Comparison of ENCODE assay signal across 9 cellular contexts in genomic region chr11:76918941-76919386, GRCh38. TPM values are rescaled to one million over a fixed set of nuclear protein-coding genes. Genes with fewer than 3 reads are reported as not detected.
A peak's percentile ranks its signal among the peaks of the same experiment; 100 is the strongest.
DNase-seq lines count a peak whose midpoint lies in the region; ATAC-seq, FAIRE-seq and TF ChIP-seq lines count a peak whose summit lies in the region.
"Had no signal": no experiment of that assay in that cellular context is flagged by ENCODE, and none has a peak within 500 bp of the region (broad histone marks: within the 10 kb centered on the region; RNA-seq: fewer than 3 reads in every experiment).

No MANE protein-coding gene starts in this region.

- intact Hi-C loops in CD4-positive, alpha-beta memory T cell (cut with micrococcal nuclease), result loop anchor here (1.0 kb wide), 1 partner anchor 112 kb away; no protein-coding TSS in a partner anchor
- intact Hi-C loops in K562 (cut with micrococcal nuclease), result loop anchor here (1.0 to 2.0 kb wide), 5 partner anchors 58 to 185 kb away; partner anchors contain the start of gene ACER3

- no peak overlapping the region for H3K4me3 ChIP-seq in CD4-positive, alpha-beta memory T cell (ENCODE audit: low read length in 2 of 2)
- no peak overlapping the region for H3K4me3 ChIP-seq in K562

- H3K36me3 ChIP-seq in CD4-positive, alpha-beta memory T cell (ENCODE audit: insufficient read depth, low read length), result no peaks in the 10 kb centered on the region
- H3K36me3 ChIP-seq in K562 (ENCODE audit: control insufficient read depth, insufficient read depth, low read length), result no peaks in the 10 kb centered on the region

- TF ChIP-seq CTCF in HFFc6 (IDR thresholded peaks at IDR 0.05) (peak; percentile 77), K562 (IDR thresholded peaks at IDR 0.05 in 2 of 3, conservative IDR thresholded peaks at IDR 0.05 in 1 of 3; ENCODE audit: insufficient read depth in 2 of 3, low read depth in 1 of 3, low read length in 3 of 3) (peak; percentile 72 to 83 (median 76))

- DNase-seq in CD4-positive, alpha-beta memory T cell, result peak in 4 of 5 donors; percentile 2 to 15 (median 12)
- DNase-seq in HFFc6, result peak; percentile 51
- DNase-seq in NCI-H69 (lab: John Stamatoyannopoulos, UW), result peak; percentile 84
- DNase-seq in K562 (ENCODE audit: extremely low read depth in 1 of 4, low spot score in 3 of 4), result peak; percentile 21 to 78 (median 40)
- peak in 2 of 3 donors; percentile 2 to 3 for DNase-seq in immature natural killer cell
- DNase-seq in stimulated activated effector memory CD8-positive, alpha-beta T cell treated with anti-CD3 and anti-CD28 coated beads, Interleukin-12 subunit alpha, Interleukin-12 subunit beta, amount 100 ng/mL, for 72 hours (ENCODE audit: low spot score in 2 of 2), result no peak
- no peak for DNase-seq in activated T-cell treated with anti-CD3 and anti-CD28 coated beads, Interleukin-2, amount 50 U/mL, for 72 hours

- TF ChIP-seq RAD21 in K562 (CRISPR knock-in tag; conservative IDR thresholded peaks at IDR 0.05 in 1 of 2, IDR thresholded peaks at IDR 0.05 in 1 of 2), result peak; percentile 77 to 88

- H3K9me3 Mint-ChIP-seq in CD4-positive, alpha-beta memory T cell, result peaks cover 0 to 3% (median 0%) of the 10 kb centered on the region in 8 donors
- H3K9me3 Mint-ChIP-seq in HFFc6 (no peaks in the 10 kb centered on the region), immature natural killer cell (no peaks in the 10 kb centered on the region)
- H3K9me3 Mint-ChIP-seq in stimulated activated effector memory CD8-positive, alpha-beta T cell treated with anti-CD3 and anti-CD28 coated beads, Interleukin-12 subunit alpha, Interleukin-12 subunit beta, amount 100 ng/mL, for 72 hours, result no peaks in the 10 kb centered on the region
- no peaks in the 10 kb centered on the region for H3K9me3 Mint-ChIP-seq in activated T-cell treated with anti-CD3 and anti-CD28 coated beads, Interleukin-2, amount 50 U/mL, for 72 hours
- H3K9me3 Mint-ChIP-seq: naive thymus-derived CD8-positive, alpha-beta T cell had no signal

- H3K79me2 ChIP-seq in K562 (ENCODE audit: control insufficient read depth, insufficient read depth, low read length), result no peaks in the 10 kb centered on the region

- no peak overlapping the region for H3K4me2 ChIP-seq in K562 (ENCODE audit: insufficient read depth, low read length)

- POLR2A ChIA-PET in CD4-positive, alpha-beta memory T cell (lab: Charles Lee; ENCODE audit: partially characterized antibody), result interaction anchor here (0.6 kb wide), 1 partner anchor 95 kb away, joined by 3 read pairs; no protein-coding TSS in a partner anchor
- POLR2A ChIA-PET in K562 (lab: Yijun Ruan, JAX), result interaction anchor here (1.3 kb wide), 1 partner anchor 109 kb away, joined by 4 read pairs; no protein-coding TSS in a partner anchor

- FAIRE-seq in K562 (lab: Jason Lieb, UNC), result peak; percentile 78

- peaks cover 3 to 12% (median 7%) of the 10 kb centered on the region in 4 donors for H3K4me1 Mint-ChIP-seq in CD4-positive, alpha-beta memory T cell
- H3K4me1 Mint-ChIP-seq in HFFc6 (ENCODE audit: low read depth), result peaks cover 7% of the 10 kb centered on the region
- peaks cover 6 to 11% of the 10 kb centered on the region in 2 donors for H3K4me1 Mint-ChIP-seq in immature natural killer cell
- no peaks in the 10 kb centered on the region for H3K4me1 Mint-ChIP-seq in stimulated activated effector memory CD8-positive, alpha-beta T cell treated with anti-CD3 and anti-CD28 coated beads, Interleukin-12 subunit alpha, Interleukin-12 subunit beta, amount 100 ng/mL, for 72 hours
- H3K4me1 Mint-ChIP-seq in activated T-cell treated with anti-CD3 and anti-CD28 coated beads, Interleukin-2, amount 50 U/mL, for 72 hours (ENCODE audit: low read depth), result peaks cover 9% of the 10 kb centered on the region

- no peaks in the 10 kb centered on the region for H3K9me1 ChIP-seq in K562 (ENCODE audit: control insufficient read depth, insufficient read depth, low read length)

- peaks cover 10% of the 10 kb centered on the region for H3K4me1 ChIP-seq in CD4-positive, alpha-beta memory T cell (ENCODE audit: insufficient read depth, low read length)
- H3K4me1 ChIP-seq in K562 (replicated peaks in 1 of 2; ENCODE audit: control insufficient read depth in 2 of 2, insufficient read depth in 2 of 2, low read length in 2 of 2), result peaks cover 9 to 19% of the 10 kb centered on the region in 2 experiments; a peak in 4 of 5 replicates

- H2AFZ ChIP-seq in K562 (ENCODE audit: low read depth, low read length), result peak overlapping the region; percentile 65

- TF ChIP-seq EP300 in K562 (IDR thresholded peaks at IDR 0.05; ENCODE audit: low read length), result peak; percentile 17; the same call in 1 of the 2 replicates

- no peak overlapping the region for H3K27ac Mint-ChIP-seq in CD4-positive, alpha-beta memory T cell
- H3K27ac Mint-ChIP-seq in HFFc6 (no peak overlapping the region), immature natural killer cell (no peak overlapping the region)
- H3K27ac Mint-ChIP-seq in stimulated activated effector memory CD8-positive, alpha-beta T cell treated with anti-CD3 and anti-CD28 coated beads, Interleukin-12 subunit alpha, Interleukin-12 subunit beta, amount 100 ng/mL, for 72 hours, result no peak overlapping the region
- H3K27ac Mint-ChIP-seq in activated T-cell treated with anti-CD3 and anti-CD28 coated beads, Interleukin-2, amount 50 U/mL, for 72 hours, result no peak overlapping the region
- H3K27ac Mint-ChIP-seq: naive thymus-derived CD8-positive, alpha-beta T cell had no signal

- no peaks in the 10 kb centered on the region for H3K9me3 ChIP-seq in CD4-positive, alpha-beta memory T cell (ENCODE audit: control insufficient read depth in 1 of 2, low read length in 2 of 2)
- H3K9me3 ChIP-seq in K562 (replicated peaks; ENCODE audit: control insufficient read depth, insufficient read depth, low read depth, low read length), result no peaks in the 10 kb centered on the region

- peak overlapping the region in 3 of 8 donors; percentile 23 to 61 (median 55) for H3K4me3 Mint-ChIP-seq in CD4-positive, alpha-beta memory T cell
- H3K4me3 Mint-ChIP-seq in HFFc6 (peak overlapping the region; percentile 35; the same call in 1 of the 2 replicates), immature natural killer cell (peak overlapping the region in 3 of 5 donors; percentile 11 to 56 (median 50))
- H3K4me3 Mint-ChIP-seq in stimulated activated effector memory CD8-positive, alpha-beta T cell treated with anti-CD3 and anti-CD28 coated beads, Interleukin-12 subunit alpha, Interleukin-12 subunit beta, amount 100 ng/mL, for 72 hours, result no peak overlapping the region
- no peak overlapping the region for H3K4me3 Mint-ChIP-seq in activated T-cell treated with anti-CD3 and anti-CD28 coated beads, Interleukin-2, amount 50 U/mL, for 72 hours

- WGBS in K562 (ENCODE audit: insufficient coverage, low coverage, missing lambda C conversion rate), result 23% methylated on average over 3 of the region's 3 CpGs

- no peak overlapping the region for H3K27ac ChIP-seq in CD4-positive, alpha-beta memory T cell (ENCODE audit: low read depth, low read length)
- H3K27ac ChIP-seq in K562 (ENCODE audit: extremely low read depth, low read depth, low read length), result peak overlapping the region; percentile 7; the same call in 2 of the 3 replicates

- CTCF ChIA-PET in CD4-positive, alpha-beta memory T cell (lab: Charles Lee; ENCODE audit: partially characterized antibody), result interaction anchor here (0.7 to 5.5 kb wide), 33 partner anchors 10 to 269 kb away, joined by 3 to 53 read pairs (median 4); no protein-coding TSS in a partner anchor
- CTCF ChIA-PET in K562 (lab: Yijun Ruan, JAX; ENCODE audit: low intra/inter-chr PET ratio), result interaction anchor here (0.6 to 5.1 kb wide), 8 partner anchors 45 to 221 kb away, joined by 3 to 54 read pairs (median 6); no protein-coding TSS in a partner anchor

- H4K20me1 ChIP-seq in K562 (replicated peaks; ENCODE audit: control insufficient read depth, insufficient read depth, low read length), result no peaks in the 10 kb centered on the region

- in situ Hi-C loops in K562 (cut with MboI), result loop anchor here (5.0 kb wide), 3 partner anchors 107 to 183 kb away; partner anchors contain the start of gene OMP

- H3K27me3 Mint-ChIP-seq in CD4-positive, alpha-beta memory T cell, result no peaks in the 10 kb centered on the region
- H3K27me3 Mint-ChIP-seq in HFFc6 (ENCODE audit: insufficient read depth) (no peaks in the 10 kb centered on the region), immature natural killer cell (ENCODE audit: low read depth in 3 of 3) (no peaks in the 10 kb centered on the region)
- H3K27me3 Mint-ChIP-seq in activated T-cell treated with anti-CD3 and anti-CD28 coated beads, Interleukin-2, amount 50 U/mL, for 72 hours (ENCODE audit: low read depth), result no peaks in the 10 kb centered on the region
- H3K27me3 Mint-ChIP-seq: naive thymus-derived CD8-positive, alpha-beta T cell had no signal

- no peaks in the 10 kb centered on the region for H3K36me3 Mint-ChIP-seq in CD4-positive, alpha-beta memory T cell
- H3K36me3 Mint-ChIP-seq in HFFc6 (ENCODE audit: low read depth) (no peaks in the 10 kb centered on the region), immature natural killer cell (no peaks in the 10 kb centered on the region)
- no peaks in the 10 kb centered on the region for H3K36me3 Mint-ChIP-seq in stimulated activated effector memory CD8-positive, alpha-beta T cell treated with anti-CD3 and anti-CD28 coated beads, Interleukin-12 subunit alpha, Interleukin-12 subunit beta, amount 100 ng/mL, for 72 hours
- no peaks in the 10 kb centered on the region for H3K36me3 Mint-ChIP-seq in activated T-cell treated with anti-CD3 and anti-CD28 coated beads, Interleukin-2, amount 50 U/mL, for 72 hours (ENCODE audit: insufficient read depth in 2 of 2)

- no peaks in the 10 kb centered on the region for H3K27me3 ChIP-seq in CD4-positive, alpha-beta memory T cell (ENCODE audit: insufficient read depth, low read length)
- H3K27me3 ChIP-seq in K562 (ENCODE audit: control insufficient read depth in 2 of 2, insufficient read depth in 2 of 2, low read length in 2 of 2), result no peaks in the 10 kb centered on the region

- H3K9ac ChIP-seq in K562 (ENCODE audit: insufficient read depth in 1 of 2, low read depth in 2 of 2, low read length in 2 of 2), result peak overlapping the region in 1 of 2 experiments; percentile 25; a peak in 1 of 4 replicates

- ATAC-seq in K562 (peak; percentile 83), GM18873 (IDR thresholded peaks at IDR 0.05; ENCODE audit: low FRiP score, unreplicated experiment) (no peak)
- ATAC-seq in stimulated activated effector memory CD8-positive, alpha-beta T cell treated with anti-CD3 and anti-CD28 coated beads, Interleukin-12 subunit alpha, Interleukin-12 subunit beta, amount 100 ng/mL, for 72 hours, result peak; percentile 47
- no peak for ATAC-seq in activated T-cell treated with anti-CD3 and anti-CD28 coated beads, Interleukin-2, amount 50 U/mL, for 72 hours (replicated peaks in 1 of 2)

- no peak for TF ChIP-seq POLR2A in K562 (conservative IDR thresholded peaks at IDR 0.05)

- BruUV-seq in K562 (replicated peaks; lab: Mats Ljungman, UMichigan), result no TSS peak

RNA-seq across cellular contexts. Expression of gene ACER3, which starts 58.2 kb away (rescaled TPM):
- 1 to 10 TPM; 5.7 to 6.8 TPM for total RNA-seq in CD4-positive, alpha-beta memory T cell
- 1 to 10 TPM; 2.9 to 4.4 TPM for polyA plus RNA-seq in CD4-positive, alpha-beta memory T cell
- 10 to 100 TPM; 13.9 to 18.2 (median 15.3) TPM for total RNA-seq in HFFc6 (2021; fragmentation: NEBNext Ultra II Directional; extraction: Animal tissue kit (Norgen Biotek cat#: 25700))
- 28.7 and 32.1 TPM in 2 replicates for total RNA-seq in K562 (2011; cell fraction: chromatin; rRNA removed; ENCODE audit: low replicate concordance)
- 16.7 and 18.3 TPM in 2 replicates for total RNA-seq in K562 (2011; cell fraction: nucleolus; rRNA removed)
- total RNA-seq in K562 (2011; cell fraction: nucleoplasm; rRNA removed), result 17.2 and 24.5 TPM in 2 replicates
- total RNA-seq in K562 (2014; rRNA removed), result 5.6 and 7.5 TPM in 2 replicates
- 9.5 and 13.3 TPM in 2 replicates for total RNA-seq in K562 (2014; rRNA removed; fragmentation: Illumina TruSeq; extraction: Trizol)
- 8.6 and 10.3 TPM in 2 replicates for total RNA-seq in K562 (2015; rRNA removed; fragmentation: Illumina TruSeq; extraction: Trizol)
- total RNA-seq in K562 (2021), result 10.5 and 13.1 TPM in 2 replicates
- 18.7 and 23.8 TPM in 2 replicates for polyA plus RNA-seq in K562 (2011; rRNA removed)
- 6.5 and 9.3 TPM in 2 replicates for polyA plus RNA-seq in K562 (2011; cell fraction: cytosol; rRNA removed)
- polyA plus RNA-seq in K562 (2011; cell fraction: nucleus; rRNA removed), result 11.8 and 12.2 TPM in 2 replicates
- polyA plus RNA-seq in K562 (2012), result 6.9 and 7.1 TPM in 2 replicates
- polyA plus RNA-seq in K562 (2014; fragmentation: Illumina TruSeq; extraction: Trizol), result 8.2 and 11.3 TPM in 2 replicates
- 1 to 10 TPM; 2.0 to 3.0 TPM for polyA plus RNA-seq in K562 (2014; fragmentation: Nextera tagmentation; extraction: Ambion mirVana)
- polyA plus RNA-seq in K562 (2014; rRNA removed), result 6.1 and 6.2 TPM in 2 replicates
- polyA minus RNA-seq in K562 (2011; rRNA and poly(A)+ RNA removed), result 21.6 and 23.6 TPM in 2 replicates
- polyA minus RNA-seq in K562 (2011; cell fraction: cytosol; rRNA and poly(A)+ RNA removed), result 5.0 and 5.7 TPM in 2 replicates
- 14.5 and 14.7 TPM in 2 replicates for polyA minus RNA-seq in K562 (2011; cell fraction: nucleus; rRNA and poly(A)+ RNA removed)
- 1 to 10 TPM; 3.3 to 8.4 (median 5.3) TPM for polyA plus RNA-seq in immature natural killer cell
- total RNA-seq in activated T-cell treated with anti-CD3 and anti-CD28 coated beads, Interleukin-2, amount 50 U/mL, for 72 hours, result 10 to 100 TPM; 13.1 to 16.2 TPM

Comparison
In these comparisons a context has a peak if more than half of its experiments do, and no peak if none do; other contexts are left out.
1. DNase-seq: peak in CD4-positive, alpha-beta memory T cell (4 of 5), HFFc6 (single experiment), NCI-H69 (single experiment), K562 (4 of 4) and immature natural killer cell (2 of 3); none in stimulated activated effector memory CD8-positive, alpha-beta T cell treated with anti-CD3 and anti-CD28 coated beads, Interleukin-12 subunit alpha, Interleukin-12 subunit beta, amount 100 ng/mL, for 72 hours (0 of 2) and activated T-cell treated with anti-CD3 and anti-CD28 coated beads, Interleukin-2, amount 50 U/mL, for 72 hours (0 of 2).
2. H3K4me3 Mint-ChIP-seq: peak in HFFc6 (single experiment) and immature natural killer cell (3 of 5); none in stimulated activated effector memory CD8-positive, alpha-beta T cell treated with anti-CD3 and anti-CD28 coated beads, Interleukin-12 subunit alpha, Interleukin-12 subunit beta, amount 100 ng/mL, for 72 hours (single experiment) and activated T-cell treated with anti-CD3 and anti-CD28 coated beads, Interleukin-2, amount 50 U/mL, for 72 hours (0 of 2).
3. ATAC-seq: peak in K562 (single experiment) and stimulated activated effector memory CD8-positive, alpha-beta T cell treated with anti-CD3 and anti-CD28 coated beads, Interleukin-12 subunit alpha, Interleukin-12 subunit beta, amount 100 ng/mL, for 72 hours (single experiment); none in GM18873 (single experiment) and activated T-cell treated with anti-CD3 and anti-CD28 coated beads, Interleukin-2, amount 50 U/mL, for 72 hours (0 of 2).